ENCODE assay signal across 20 cellular contexts in genomic region chr11:134668796-134669195, GRCh38.
"Had no signal": no experiment of that assay in that cellular context is flagged by ENCODE, and none has a peak within 500 bp of the region (broad histone marks: within the 10 kb centered on the region; RNA-seq: fewer than 3 reads in every experiment).

No MANE protein-coding gene starts in this region.

- H2AFZ ChIP-seq: hepatocyte had no signal

- H3K27ac ChIP-seq: epithelial cell of prostate, foreskin keratinocyte, hepatocyte, left ventricle myocardium inferior, lower lobe of right lung, neutrophil, right atrium auricular region, testis, tibial nerve had no signal

- H3K4me2 ChIP-seq: hepatocyte had no signal

- H3K36me3 ChIP-seq: left ventricle myocardium inferior, lower lobe of right lung, neutrophil, right atrium auricular region, tibial nerve had no signal

- H3K27me3 ChIP-seq: foreskin keratinocyte, right atrium auricular region, testis, tibial nerve had no signal

- H3K79me2 ChIP-seq: hepatocyte had no signal

- DNase-seq: effector memory CD4-positive, alpha-beta T cell; foreskin keratinocyte; kidney; left cardiac atrium; left ventricle myocardium inferior; lower lobe of right lung; mesenchymal stem cell; midbrain; nephron progenitor cell; small intestine; stimulated activated CD4-positive, alpha-beta T cell treated with anti-CD3 and anti-CD28 coated beads, Interleukin-12 subunit alpha, Interleukin-12 subunit beta, amount 100 ng/mL, for 4 hours; stimulated activated CD4-positive, alpha-beta T cell treated with anti-CD3 and anti-CD28 coated beads, Interleukin-2, amount 100 ng/mL, for 48 hours; stimulated activated naive CD4-positive, alpha-beta T cell treated with Interleukin-2 at 50 U/mL for 16 hours; testis had no signal

- H3K4me3 ChIP-seq: hepatocyte, left ventricle myocardium inferior, lower lobe of right lung, right atrium auricular region, testis, tibial nerve had no signal

- FAIRE-seq: kidney, small intestine, urothelium cell line had no signal

- H3K9me3 ChIP-seq: lower lobe of right lung, neutrophil, testis had no signal

- H3K4me1 ChIP-seq: foreskin keratinocyte, left ventricle myocardium inferior, lower lobe of right lung, right atrium auricular region, testis, tibial nerve had no signal

- ATAC-seq: foreskin keratinocyte, left cardiac atrium, lower lobe of right lung had no signal
